Comparison of ENCODE assay signal across 7 cellular contexts in genomic region chr15:22811640-22812039, GRCh38. TPM values are rescaled to one million over a fixed set of nuclear protein-coding genes. Genes with fewer than 3 reads are reported as not detected.
A peak's percentile ranks its signal among the peaks of the same experiment; 100 is the strongest.
DNase-seq lines count a peak whose midpoint lies in the region; ATAC-seq and TF ChIP-seq lines count a peak whose summit lies in the region.

No MANE protein-coding gene starts in this region.

- TF ChIP-seq CTCF in GM10248 (IDR thresholded peaks at IDR 0.05; ENCODE audit: control extremely low read depth, extremely low read depth, low read depth, missing control alignments): peak; percentile 41
- peak; percentile 16 for TF ChIP-seq CTCF in fibroblast of mammary gland (conservative IDR thresholded peaks at IDR 0.05; ENCODE audit: control insufficient read depth, insufficient read depth, low read depth, low read length)
- peak; percentile 18 for TF ChIP-seq CTCF in psoas muscle (IDR thresholded peaks at IDR 0.05)

- H3K27me3 ChIP-seq in psoas muscle (ENCODE audit: insufficient read depth in 3 of 3, low read length in 2 of 3): no peaks in the 10 kb centered on the region

- CTCF ChIA-PET in GM10248 (lab: Yijun Ruan, JAX): interaction anchor here (0.9 to 1.6 kb wide), 6 partner anchors 9 to 225 kb away, joined by 3 to 7 read pairs (median 3); no protein-coding TSS in a partner anchor

- H3K36me3 ChIP-seq in psoas muscle (ENCODE audit: insufficient read depth in 1 of 2, low read depth in 1 of 2): peaks cover 2 to 24% of the 10 kb centered on the region in 2 donors

- no peak overlapping the region for H3K4me3 ChIP-seq in fibroblast of mammary gland (ENCODE audit: control insufficient read depth, low read depth, low read length)
- no peak overlapping the region for H3K4me3 ChIP-seq in psoas muscle

- no peaks in the 10 kb centered on the region for H3K4me1 ChIP-seq in psoas muscle

- POLR2A ChIA-PET in GM10248 (lab: Yijun Ruan, JAX): no interaction called here

- no peaks in the 10 kb centered on the region for H3K9me3 ChIP-seq in psoas muscle

- intact Hi-C loops in psoas muscle (cut with DNase I): no loop called here

- no peak for DNase-seq in GM10248 (ENCODE audit: extremely low spot score)
- DNase-seq in NCI-H69 (lab: John Stamatoyannopoulos, UW): peak; percentile 40
- DNase-seq in fibroblast of mammary gland (ENCODE audit: low read depth): no peak
- no peak for DNase-seq in psoas muscle
- no peak for DNase-seq in activated CD4-positive, CD25-positive, alpha-beta regulatory T cell treated with anti-CD3 and anti-CD28 coated beads, Interleukin-2, amount 50 U/mL, for 72 hours
- DNase-seq in NCI-H128 (lab: John Stamatoyannopoulos, UW; ENCODE audit: unreplicated experiment): no peak

- no peak overlapping the region for H3K27ac ChIP-seq in psoas muscle

- ATAC-seq in psoas muscle (peak in 2 of 4 donors; percentile 37 to 46), GM21360 (IDR thresholded peaks at IDR 0.05; ENCODE audit: unreplicated experiment) (no peak)

- WGBS in psoas muscle, 3 donors: 72 to 84% (median 77%) methylated on average over 8 of the region's 8 CpGs

RNA-seq across cellular contexts. Expression of gene NIPA1, which starts 25.2 kb away (rescaled TPM):
- 1 to 10 TPM; 3.2 to 5.1 (median 4.5) TPM for total RNA-seq in psoas muscle
- polyA plus RNA-seq in psoas muscle: 1 to 10 TPM; 1.4 to 6.3 (median 4.0) TPM

RNA-seq across cellular contexts. Expression of gene NIPA2, which starts 26.8 kb away (rescaled TPM):
- total RNA-seq in psoas muscle: 10 to 100 TPM; 18.2 to 31.5 (median 27.6) TPM
- 10 to 100 TPM; 11.3 to 61.8 (median 46.1) TPM for polyA plus RNA-seq in psoas muscle
